Comparison of ENCODE assay signal across 9 cellular contexts in genomic region chr19:1470864-1471513, GRCh38. TPM values are rescaled to one million over a fixed set of nuclear protein-coding genes. Genes with fewer than 3 reads are reported as not detected.
DNase-seq lines count a peak whose midpoint lies in the region; ATAC-seq and TF ChIP-seq lines count a peak whose summit lies in the region.
"Had no signal": no experiment of that assay in that cellular context is flagged by ENCODE, and none has a peak within 500 bp of the region (broad histone marks: within the 10 kb centered on the region; RNA-seq: fewer than 3 reads in every experiment).

No MANE protein-coding gene starts in this region.

- H3K27me3 ChIP-seq in BJ (ENCODE audit: control insufficient read depth, insufficient read depth, low read length) (peaks cover 25% of the 10 kb centered on the region), vagina (peaks cover 4% of the 10 kb centered on the region)

- H3K36me3 ChIP-seq in BJ (ENCODE audit: control insufficient read depth, insufficient read depth, low read length) (peaks cover 5% of the 10 kb centered on the region; the same call in 1 of the 2 replicates), vagina (peaks cover 0 to 6% of the 10 kb centered on the region in 2 donors)

- TF ChIP-seq CTCF in BJ (IDR thresholded peaks at IDR 0.05; ENCODE audit: insufficient read depth, low read depth, low read length): no peak
- no peak for TF ChIP-seq CTCF in vagina (IDR thresholded peaks at IDR 0.05)

- TF ChIP-seq RAD21 in Ishikawa (IDR thresholded peaks at IDR 0.05; ENCODE audit: low read depth): no peak

- peaks cover 64% of the 10 kb centered on the region for H3K4me1 ChIP-seq in vagina

- intact Hi-C loops in vagina (cut with DNase I): no loop called here

- DNase-seq in BJ (ENCODE audit: low read depth) (no peak), left lobe of liver (ENCODE audit: low spot score) (no peak), vagina (ENCODE audit: extremely low spot score in 2 of 2) (no peak)

- H3K9me3 ChIP-seq in vagina: no peaks in the 10 kb centered on the region
- H3K9me3 ChIP-seq: body of pancreas had no signal

- no peak for TF ChIP-seq POLR2A in vagina (IDR thresholded peaks at IDR 0.05)

- H3K4me3 ChIP-seq in BJ (ENCODE audit: low read depth, low read length) (peak overlapping the region; percentile 35), vagina (peak overlapping the region; percentile 46 to 51)
- H3K4me3 ChIP-seq: body of pancreas had no signal

- no peak for TF ChIP-seq EP300 in Ishikawa (IDR thresholded peaks at IDR 0.05; ENCODE audit: borderline replicate concordance)

- peak overlapping the region; percentile 35 for H3K27ac ChIP-seq in angular gyrus (ENCODE audit: low read depth, low read length)
- H3K27ac ChIP-seq in vagina: no peak overlapping the region
- H3K27ac ChIP-seq: body of pancreas had no signal

- CTCF ChIA-PET in BJ (lab: Yijun Ruan, JAX): interaction anchor here (1.7 kb wide), 1 partner anchor 27 kb away, joined by 3 read pairs; no protein-coding TSS in a partner anchor

- POLR2A ChIA-PET in BJ (lab: Charles Lee): no interaction called here

- ATAC-seq in left lobe of liver: peak; percentile 21
- ATAC-seq in SK-N-SH treated with all-trans-retinoic acid at 6 μM for 48 hours: no peak
- no peak for ATAC-seq in HG02840 (IDR thresholded peaks at IDR 0.05; ENCODE audit: low FRiP score, unreplicated experiment)
- no peak for ATAC-seq in GM18861 (IDR thresholded peaks at IDR 0.05; ENCODE audit: unreplicated experiment)

TF ChIP-seq in Ishikawa, 13 proteins besides CTCF, POLR2A, EP300 and RAD21:
- 0 out of 2 replicates have a peak, but pooled peaks have one; percentile 62 for TF ChIP-seq ZBTB7A (IDR thresholded peaks at IDR 0.05; ENCODE audit: low read depth)
- TF ChIP-seq FOXM1 (IDR thresholded peaks at IDR 0.05; ENCODE audit: borderline replicate concordance, low read depth): no peak
- TF ChIP-seq TCF12 (IDR thresholded peaks at IDR 0.05; ENCODE audit: low read depth): 0 out of 2 replicates have a peak, but pooled peaks have one; percentile 5
- TF ChIP-seq USF1 (IDR thresholded peaks at IDR 0.05): no peak

TF ChIP-seq in SK-N-SH treated with all-trans-retinoic acid at 6 μM for 48 hours, 23 proteins besides CTCF, POLR2A, EP300 and RAD21:
- TF ChIP-seq GLIS3 (CRISPR knock-in tag; IDR thresholded peaks at IDR 0.05) (no peak), ZNF565 (CRISPR knock-in tag; conservative IDR thresholded peaks at IDR 0.05; ENCODE audit: low read depth) (no peak), PATZ1 (CRISPR knock-in tag; IDR thresholded peaks at IDR 0.05; ENCODE audit: borderline replicate concordance) (no peak), SNAI2 (CRISPR knock-in tag; IDR thresholded peaks at IDR 0.05) (no peak), ESRRG (CRISPR knock-in tag; IDR thresholded peaks at IDR 0.05) (no peak), ISL1 (CRISPR knock-in tag; IDR thresholded peaks at IDR 0.05) (no peak), ZNF8 (CRISPR knock-in tag; IDR thresholded peaks at IDR 0.05) (no peak), BACH2 (CRISPR knock-in tag; IDR thresholded peaks at IDR 0.05; ENCODE audit: borderline replicate concordance) (no peak), RARB (CRISPR knock-in tag; IDR thresholded peaks at IDR 0.05) (no peak), PPARA (CRISPR knock-in tag; IDR thresholded peaks at IDR 0.05; ENCODE audit: borderline replicate concordance) (no peak), ARNTL (CRISPR knock-in tag; IDR thresholded peaks at IDR 0.05; ENCODE audit: borderline replicate concordance, low read depth) (no peak), CSDC2 (CRISPR knock-in tag; IDR thresholded peaks at IDR 0.05) (no peak), TSHZ2 (CRISPR knock-in tag; IDR thresholded peaks at IDR 0.05) (no peak)

RNA-seq across cellular contexts. Expression of gene C19orf25, which starts 8.0 kb away (rescaled TPM):
- polyA plus RNA-seq in BJ (2011; rRNA removed): 23.9 and 32.6 TPM in 2 replicates
- 6.6 and 9.6 TPM in 2 replicates for polyA minus RNA-seq in BJ (2011; rRNA and poly(A)+ RNA removed)
- total RNA-seq in left lobe of liver: 19.2 TPM
- 25.0 TPM for total RNA-seq in vagina

RNA-seq across cellular contexts. Expression of gene PCSK4, which starts 19.2 kb away (rescaled TPM):
- polyA plus RNA-seq in BJ (2011; rRNA removed): 0.59 and 1.3 TPM in 2 replicates
- polyA minus RNA-seq in BJ (2011; rRNA and poly(A)+ RNA removed): 0.62 and 2.3 TPM in 2 replicates
- total RNA-seq in left lobe of liver (4.8 TPM), vagina (5.4 TPM)

RNA-seq across cellular contexts. Expression of gene REEP6, which starts 20.0 kb away (rescaled TPM):
- polyA plus RNA-seq in BJ (2011; rRNA removed): 1.7 and 3.1 TPM in 2 replicates
- polyA minus RNA-seq in BJ (2011; rRNA and poly(A)+ RNA removed): 0.38 and 2.0 TPM in 2 replicates
- total RNA-seq in left lobe of liver (118 TPM), vagina (6.1 TPM)

RNA-seq across cellular contexts. Expression of gene APC2, which starts 21.1 kb away (rescaled TPM):
- 0.07 and 0.11 TPM in 2 replicates for polyA plus RNA-seq in BJ (2011; rRNA removed)
- 0.36 and 0.43 TPM in 2 replicates for polyA minus RNA-seq in BJ (2011; rRNA and poly(A)+ RNA removed)
- total RNA-seq in left lobe of liver (0.13 TPM), vagina (1.2 TPM)

RNA-seq across cellular contexts. Expression of gene RPS15, which starts 32.8 kb away (rescaled TPM):
- polyA plus RNA-seq in BJ (2011; rRNA removed): 854 and 1,597 TPM in 2 replicates
- 665 and 710 TPM in 2 replicates for polyA minus RNA-seq in BJ (2011; rRNA and poly(A)+ RNA removed)
- total RNA-seq in left lobe of liver (410 TPM), vagina (3,906 TPM)

Comparison
In these comparisons a context has a peak if more than half of its experiments do, and no peak if none do; other contexts are left out.
1. RNA of gene REEP6, which starts 20.0 kb away (total RNA-seq): 118 TPM in left lobe of liver (single experiment); 6.1 TPM in vagina (single experiment); every median in the first group is over 10 times any median in the second.